Comparison of ENCODE assay signal across 13 cellular contexts in the genomic region with DNA sequence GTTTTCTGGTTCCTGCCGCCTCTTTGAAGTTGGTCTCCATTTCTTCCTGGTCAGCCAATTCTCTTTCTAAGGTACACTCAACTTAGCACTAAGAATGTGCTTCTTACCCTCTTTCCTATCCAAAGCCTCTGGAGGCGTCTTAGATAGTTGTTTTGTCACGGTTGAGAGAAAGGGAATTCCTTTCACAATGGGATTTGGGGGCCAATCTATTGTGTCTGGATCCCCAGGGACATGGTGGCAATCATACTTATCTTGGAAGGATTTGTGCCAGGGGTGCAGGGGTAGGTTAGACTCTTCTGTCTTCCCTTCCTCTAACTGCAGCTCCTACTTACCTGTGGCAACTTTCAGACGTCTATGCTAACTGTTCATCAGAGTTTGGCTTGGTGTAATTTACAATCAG.
"Had no signal": no experiment of that assay in that cellular context is flagged by ENCODE, and none has a peak within 500 bp of the region (broad histone marks: within the 10 kb centered on the region; RNA-seq: fewer than 3 reads in every experiment).

No MANE protein-coding gene starts in this region.

- H3K27me3 ChIP-seq: ascending aorta, foreskin keratinocyte, right atrium auricular region, tibial nerve, vagina had no signal

- H3K4me1 ChIP-seq: ascending aorta, foreskin keratinocyte, right atrium auricular region, tibial nerve, vagina had no signal

- ATAC-seq: activated naive CD8-positive, alpha-beta T cell treated with anti-CD3 and anti-CD28 coated beads, Interleukin-2, amount 50 U/mL, for 24 hours; foreskin keratinocyte; left colon; naive thymus-derived CD4-positive, alpha-beta T cell had no signal

- DNase-seq: activated CD4-positive, alpha-beta T cell treated with anti-CD3 and anti-CD28 coated beads for 4 hours; activated naive CD4-positive, alpha-beta T cell treated with Interleukin-2 at 50 U/mL for 16 hours; activated naive CD8-positive, alpha-beta T cell treated with anti-CD3 and anti-CD28 coated beads, Interleukin-2, amount 50 U/mL, for 24 hours; foreskin keratinocyte; head of caudate nucleus; left colon; naive thymus-derived CD4-positive, alpha-beta T cell; posterior cingulate gyrus had no signal

- H3K9me3 ChIP-seq: ascending aorta, right atrium auricular region, tibial nerve, vagina had no signal

- H3K27ac ChIP-seq: ascending aorta, foreskin keratinocyte, right atrium auricular region, tibial nerve, vagina had no signal

- H3K4me3 ChIP-seq: ascending aorta, right atrium auricular region, smooth muscle cell, tibial nerve, vagina had no signal

- H3K36me3 ChIP-seq: ascending aorta, right atrium auricular region, tibial nerve, vagina had no signal

- H3K4me2 ChIP-seq: smooth muscle cell had no signal
